In the genomic region with DNA sequence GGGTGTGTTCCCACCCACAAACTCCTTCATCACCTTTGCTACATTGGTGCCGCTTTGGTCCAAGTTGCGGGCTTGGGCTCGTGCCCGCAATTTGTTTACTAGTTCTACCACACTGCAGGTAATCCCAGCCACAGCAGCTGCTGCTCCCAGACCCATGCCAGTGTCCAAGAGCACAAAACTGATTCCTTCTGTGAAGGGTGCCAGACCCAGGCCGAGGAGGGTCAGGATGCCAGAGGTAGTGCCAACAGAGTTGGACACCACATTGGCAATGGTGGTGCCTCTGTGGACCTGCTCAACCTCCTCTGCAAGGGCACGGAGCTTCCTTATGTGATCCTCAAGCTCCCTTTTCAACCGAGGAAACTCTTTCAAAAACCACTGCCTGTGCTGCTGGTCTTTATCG, we compare ENCODE assay signal across 21 cellular contexts. TPM values are rescaled to one million over a fixed set of nuclear protein-coding genes. Genes with fewer than 3 reads are reported as not detected.
"Had no signal": no experiment of that assay in that cellular context is flagged by ENCODE, and none has a peak within 500 bp of the region (broad histone marks: within the 10 kb centered on the region; RNA-seq: fewer than 3 reads in every experiment).

No MANE protein-coding gene starts in this region.

- H3K4me1 ChIP-seq: foreskin keratinocyte, parathyroid adenoma, prostate gland, right lobe of liver, uterus had no signal

- H3K4me3 ChIP-seq: heart left ventricle, left ventricle myocardium inferior, lower lobe of right lung, prostate gland, right lobe of liver, spleen, uterus had no signal

- H3K79me2 ChIP-seq: parathyroid adenoma had no signal

- H3K9me3 ChIP-seq: heart left ventricle, left ventricle myocardium inferior, lower lobe of right lung, prostate gland, right lobe of liver, spleen, uterus had no signal

- H3K9ac ChIP-seq: parathyroid adenoma had no signal

- H3K27ac Mint-ChIP-seq: type B pancreatic cell had no signal

- H3K27me3 ChIP-seq: foreskin keratinocyte, heart left ventricle, right lobe of liver, spleen, uterus had no signal

- H3K9me3 Mint-ChIP-seq: natural killer cell treated with Interleukin-12 subunit alpha and Interleukin-12 subunit beta and Interleukin-15 and Interleukin-18, amount 100 ng/mL, for 72 hours; type B pancreatic cell had no signal

- DNase-seq: cerebellar nuclear complex; dermis blood vessel endothelial cell; foreskin keratinocyte; heart left ventricle; hypothalamus; left ventricle myocardium inferior; lower lobe of right lung; mesenchymal stem cell; midbrain; retina; right lobe of liver; spleen; stimulated activated CD4-positive, alpha-beta T cell treated with anti-CD3 and anti-CD28 coated beads, Interleukin-4, amount 100 ng/mL, for 24 hours; stimulated activated naive CD4-positive, alpha-beta T cell treated with Interleukin-2 at 50 U/mL for 16 hours; uterus had no signal

- H3K27ac ChIP-seq: foreskin keratinocyte, heart left ventricle, left ventricle myocardium inferior, lower lobe of right lung, parathyroid adenoma, prostate gland, right lobe of liver, spleen had no signal

- FAIRE-seq: islet of Langerhans had no signal

- H2AFZ ChIP-seq: parathyroid adenoma had no signal

- ATAC-seq: foreskin keratinocyte, heart left ventricle, lower lobe of right lung had no signal

- H3K36me3 ChIP-seq: uterus had no signal

RNA-seq across cellular contexts. Expression of gene APOL4, which starts 26.2 kb away (rescaled TPM):
- total RNA-seq: epithelial cell of proximal tubule, foreskin keratinocyte had no signal
- polyA plus RNA-seq: foreskin keratinocyte had no signal
